8 cellular contexts compared by ENCODE assay signal in genomic region chr12:14239935-14240872, GRCh38.
DNase-seq lines count a peak whose midpoint lies in the region; ATAC-seq and TF ChIP-seq lines count a peak whose summit lies in the region.

No MANE protein-coding gene starts in this region.

- no peak for TF ChIP-seq EP300 in stomach (IDR thresholded peaks at IDR 0.05)

- H3K4me3 Mint-ChIP-seq in activated CD4-positive, alpha-beta memory T cell treated with anti-CD3 and anti-CD28 coated beads for 36 hours: peak overlapping the region; percentile 69

- intact Hi-C loops in activated CD4-positive, alpha-beta memory T cell treated with anti-CD3 and anti-CD28 coated beads for 36 hours (cut with micrococcal nuclease): loop anchor here (1.0 to 5.0 kb wide), 4 partner anchors 16 to 532 kb away; partner anchors contain the start of gene ATF7IP
- intact Hi-C loops in stomach (cut with DNase I; ENCODE audit: low total_unique reads): no loop called here

- no peaks in the 10 kb centered on the region for H3K79me2 ChIP-seq in DOHH2 (ENCODE audit: control insufficient read depth, low read length)

- H3K27me3 Mint-ChIP-seq in activated CD4-positive, alpha-beta memory T cell treated with anti-CD3 and anti-CD28 coated beads for 36 hours: no peaks in the 10 kb centered on the region

- peaks cover 24% of the 10 kb centered on the region for H3K4me1 Mint-ChIP-seq in activated CD4-positive, alpha-beta memory T cell treated with anti-CD3 and anti-CD28 coated beads for 36 hours (ENCODE audit: low read depth)

- no peaks in the 10 kb centered on the region for H3K27me3 ChIP-seq in DOHH2 (ENCODE audit: control insufficient read depth, low read length)
- no peaks in the 10 kb centered on the region for H3K27me3 ChIP-seq in stomach

- TF ChIP-seq CTCF in DOHH2 (IDR thresholded peaks at IDR 0.05; ENCODE audit: low read depth, low read length, poor library complexity, severe bottlenecking) (no peak), stomach (IDR thresholded peaks at IDR 0.05) (no peak)

- H4K20me1 ChIP-seq in DOHH2 (ENCODE audit: control insufficient read depth, insufficient read depth, low read depth, low read length): no peaks in the 10 kb centered on the region

- no peaks in the 10 kb centered on the region for H3K9me2 ChIP-seq in DOHH2 (replicated peaks; ENCODE audit: control insufficient read depth, low read length)

- peaks cover 13% of the 10 kb centered on the region for H3K36me3 ChIP-seq in DOHH2 (ENCODE audit: control insufficient read depth, low read length)
- no peaks in the 10 kb centered on the region for H3K36me3 ChIP-seq in stomach

- H3K4me1 ChIP-seq in DOHH2 (ENCODE audit: control insufficient read depth, low read length) (peaks cover 43% of the 10 kb centered on the region), stomach (peaks cover 0 to 7% (median 2%) of the 10 kb centered on the region in 4 donors)

- peak overlapping the region; percentile 66 for H3K4me3 ChIP-seq in DOHH2 (ENCODE audit: low read length)
- H3K4me3 ChIP-seq in stomach: peak overlapping the region in 2 of 4 donors; percentile 1 to 15

- H3K4me2 ChIP-seq in DOHH2 (ENCODE audit: low read length): peak overlapping the region; percentile 71

- 34 to 38% (median 35%) methylated on average over 11 of the region's 11 CpGs for WGBS in stomach, 5 donors

- H3K27ac ChIP-seq in DOHH2 (ENCODE audit: low read depth, low read length) (peak overlapping the region; percentile 81), stomach (peak overlapping the region in 1 of 5 donors; percentile 27)

- CTCF ChIA-PET in activated CD4-positive, alpha-beta memory T cell treated with anti-CD3 and anti-CD28 coated beads for 36 hours (lab: Charles Lee): interaction anchor here (0.6 to 4.3 kb wide), 14 partner anchors 10 to 478 kb away, joined by 3 to 58 read pairs (median 4); partner anchors contain the start of gene ATF7IP

- H3K9me3 ChIP-seq in DOHH2 (ENCODE audit: control insufficient read depth, insufficient read depth, low read length) (peaks cover 23% of the 10 kb centered on the region), stomach (peaks cover 9 to 30% (median 19%) of the 10 kb centered on the region in 4 donors)

- H3K36me3 Mint-ChIP-seq in activated CD4-positive, alpha-beta memory T cell treated with anti-CD3 and anti-CD28 coated beads for 36 hours: peaks cover 13% of the 10 kb centered on the region

- POLR2A ChIA-PET in activated CD4-positive, alpha-beta memory T cell treated with anti-CD3 and anti-CD28 coated beads for 36 hours (lab: Charles Lee): interaction anchor here (1.6 to 2.8 kb wide), 2 partner anchors 11 to 125 kb away, joined by 3 to 11 read pairs; partner anchors contain the start of gene ATF7IP

- peak; percentile 29 for DNase-seq in activated CD4-positive, alpha-beta memory T cell treated with anti-CD3 and anti-CD28 coated beads for 36 hours
- DNase-seq in left kidney (ENCODE audit: low read depth, low spot score) (peak; percentile 85), stomach (no peak), SW 1271 (lab: John Stamatoyannopoulos, UW) (no peak), NCI-H2081 treated with DMSO at 0.1 percent for 48 hours (lab: John Stamatoyannopoulos, UW) (no peak)

- TF ChIP-seq POLR2A in stomach (IDR thresholded peaks at IDR 0.05): no peak

- peak; percentile 35 for ATAC-seq in GM21367 (IDR thresholded peaks at IDR 0.05; ENCODE audit: unreplicated experiment)
- peak; percentile 42 for ATAC-seq in HG03575 (IDR thresholded peaks at IDR 0.05; ENCODE audit: extremely low read depth, insufficient number of reproducible peaks, low FRiP score, unreplicated experiment)

- peak overlapping the region; percentile 74 for H3K27ac Mint-ChIP-seq in activated CD4-positive, alpha-beta memory T cell treated with anti-CD3 and anti-CD28 coated beads for 36 hours

- H3F3A ChIP-seq in DOHH2 (ENCODE audit: control insufficient read depth, insufficient read depth): peaks cover 13% of the 10 kb centered on the region

- peaks cover 14% of the 10 kb centered on the region for H3K9me3 Mint-ChIP-seq in activated CD4-positive, alpha-beta memory T cell treated with anti-CD3 and anti-CD28 coated beads for 36 hours

Comparison
In these comparisons a context has a peak if more than half of its experiments do, and no peak if none do; other contexts are left out.
1. DNase-seq: peak in activated CD4-positive, alpha-beta memory T cell treated with anti-CD3 and anti-CD28 coated beads for 36 hours (single experiment) and left kidney (single experiment); none in stomach (single experiment), SW 1271 (0 of 2) and NCI-H2081 treated with DMSO at 0.1 percent for 48 hours (single experiment).